Comparison of ENCODE assay signal across 9 cellular contexts in genomic region chr1:37994886-37995566, GRCh38. TPM values are rescaled to one million over a fixed set of nuclear protein-coding genes. Genes with fewer than 3 reads are reported as not detected.
DNase-seq lines count a peak whose midpoint lies in the region; ATAC-seq, FAIRE-seq and TF ChIP-seq lines count a peak whose summit lies in the region.
"Had no signal": no experiment of that assay in that cellular context is flagged by ENCODE, and none has a peak within 500 bp of the region (broad histone marks: within the 10 kb centered on the region; RNA-seq: fewer than 3 reads in every experiment).

No MANE protein-coding gene starts in this region.

- peak overlapping the region; percentile 31 for H3K4me2 ChIP-seq in H9 (ENCODE audit: insufficient read depth, insufficient read length, low read length)

- no peak for FAIRE-seq in H54 (lab: Jason Lieb, UNC)

- no peak overlapping the region for H2BK12ac ChIP-seq in H9 (ENCODE audit: insufficient read length, low read depth, low read length)

- H3K9me3 ChIP-seq in H9 (ENCODE audit: control insufficient read depth, low read depth, low read length) (no peaks in the 10 kb centered on the region), gastrocnemius medialis (no peaks in the 10 kb centered on the region)

- H3K9ac ChIP-seq in H9 (ENCODE audit: extremely low read depth, insufficient read length, low read length): peak overlapping the region; percentile 52

- no peak for DNase-seq in H9
- no peak for DNase-seq in T-cell
- DNase-seq in fibroblast of mammary gland (ENCODE audit: low read depth): no peak
- DNase-seq in gastrocnemius medialis: no peak
- DNase-seq in C1 segment of cervical spinal cord (lab: John Stamatoyannopoulos, UW): no peak
- DNase-seq in H54 (ENCODE audit: insufficient read length, low spot score): no peak
- DNase-seq: stimulated activated CD4-positive, alpha-beta T cell treated with anti-CD3 and anti-CD28 coated beads, Interleukin-2, amount 100 ng/mL, for 48 hours had no signal

- no peak overlapping the region; the same call in 1 of the 2 replicates for H3K4ac ChIP-seq in H9 (ENCODE audit: low read depth, low read length)

- H2AK5ac ChIP-seq in H9 (ENCODE audit: insufficient read length, low read length): no peak overlapping the region

- H3T11ph ChIP-seq in H9 (ENCODE audit: low read length): no peak overlapping the region

- no peak overlapping the region for H2BK120ac ChIP-seq in H9 (ENCODE audit: low read depth, low read length, poor library complexity, severe bottlenecking)

- H4K5ac ChIP-seq in H9 (ENCODE audit: insufficient read length, low read depth, low read length): peak overlapping the region; percentile 76

- TF ChIP-seq CTCF in H9 (conservative IDR thresholded peaks at IDR 0.05) (no peak), fibroblast of mammary gland (conservative IDR thresholded peaks at IDR 0.05; ENCODE audit: control insufficient read depth, insufficient read depth, low read depth, low read length) (no peak), gastrocnemius medialis (IDR thresholded peaks at IDR 0.05 in 4 of 5, conservative IDR thresholded peaks at IDR 0.05 in 1 of 5) (no peak)

- H3K4me1 ChIP-seq in H9 (ENCODE audit: insufficient read depth, low read length) (peaks cover 17% of the 10 kb centered on the region), gastrocnemius medialis (peaks cover 31 to 51% of the 10 kb centered on the region in 2 donors)

- H4K91ac ChIP-seq in H9 (ENCODE audit: insufficient read length, low read depth, low read length): no peak overlapping the region

- H3K27me3 ChIP-seq in H9 (ENCODE audit: insufficient read depth, low read length) (no peaks in the 10 kb centered on the region), gastrocnemius medialis (no peaks in the 10 kb centered on the region)

- H4K20me1 ChIP-seq in H9 (ENCODE audit: control insufficient read depth, insufficient read depth, insufficient read length): no peaks in the 10 kb centered on the region

- peak overlapping the region; percentile 20 for H3K27ac ChIP-seq in H9 (ENCODE audit: insufficient read length, low read depth, low read length)
- H3K27ac ChIP-seq in gastrocnemius medialis: peak overlapping the region; percentile 94 to 100 (median 98)

- H3K9me3 Mint-ChIP-seq in H9: no peaks in the 10 kb centered on the region; a peak in 1 of 5 replicates
- no peaks in the 10 kb centered on the region for H3K9me3 Mint-ChIP-seq in T-cell

- H3K27me3 Mint-ChIP-seq in H9 (ENCODE audit: low read depth) (no peaks in the 10 kb centered on the region), T-cell (no peaks in the 10 kb centered on the region)

- TF ChIP-seq POLR2A in gastrocnemius medialis (IDR thresholded peaks at IDR 0.05) (no peak), H54 (IDR thresholded peaks at IDR 0.05; ENCODE audit: low read depth, low read length) (no peak)

- H2AFZ ChIP-seq in H9 (ENCODE audit: low read length): no peak overlapping the region

- 0 out of 2 replicates have a peak overlapping the region, but pooled peaks have one; percentile 32 for H2BK15ac ChIP-seq in H9 (ENCODE audit: low read depth, low read length)

- H3K23me2 ChIP-seq in H9 (ENCODE audit: insufficient read length, low read depth, low read length, poor library complexity, severe bottlenecking): peaks cover 13% of the 10 kb centered on the region

- no peak overlapping the region for H3K23ac ChIP-seq in H9 (ENCODE audit: insufficient read length, low read depth, low read length)

- CTCF ChIA-PET in T-cell (lab: Charles Lee): interaction anchor here in 1 of 2 donors (0.7 kb wide), 1 partner anchor 61 kb away, joined by 3 read pairs; no protein-coding TSS in a partner anchor

- ATAC-seq in T-cell (replicated peaks in 1 of 4) (peak in 1 of 4 experiments; percentile 41), gastrocnemius medialis (no peak), GM21723 (IDR thresholded peaks at IDR 0.05; ENCODE audit: unreplicated experiment) (no peak), HG02610 (IDR thresholded peaks at IDR 0.05; ENCODE audit: unreplicated experiment) (no peak)

- WGBS in H9 (ENCODE audit: extremely low coverage, insufficient read length, low lambda C conversion rate): no CpG with 5 or more reads among the region's 11 CpGs

- H3K4me1 Mint-ChIP-seq in H9 (peaks cover 23 to 36% of the 10 kb centered on the region in 2 experiments), T-cell (peaks cover 19 to 39% (median 39%) of the 10 kb centered on the region in 3 donors)

- peak overlapping the region; percentile 73 for H3K14ac ChIP-seq in H9 (ENCODE audit: insufficient read depth, low read length)

- no peaks in the 10 kb centered on the region for H3K79me1 ChIP-seq in H9 (ENCODE audit: insufficient read depth, low read depth, low read length, poor library complexity, severe bottlenecking)

- H3K4me3 ChIP-seq in fibroblast of mammary gland (ENCODE audit: control insufficient read depth, low read depth, low read length) (peak overlapping the region; percentile 40), gastrocnemius medialis (peak overlapping the region in 1 of 4 donors; percentile 37)

- H3K36me3 Mint-ChIP-seq in H9 (ENCODE audit: insufficient read depth in 1 of 3, low read depth in 3 of 3) (peaks cover 16 to 35% (median 32%) of the 10 kb centered on the region in 3 experiments), T-cell (no peaks in the 10 kb centered on the region)

- peak overlapping the region; percentile 78 for H3K18ac ChIP-seq in H9 (ENCODE audit: insufficient read length, low read depth, low read length)

- peak overlapping the region; percentile 65 to 73 for H3K4me3 Mint-ChIP-seq in H9
- peak overlapping the region; percentile 56 to 76 (median 68) for H3K4me3 Mint-ChIP-seq in T-cell

- H3K27ac Mint-ChIP-seq in H9 (peak overlapping the region; percentile 41 to 80 (median 73)), T-cell (peak overlapping the region; percentile 87 to 94)

- in situ Hi-C loops in gastrocnemius medialis (cut with MboI; ENCODE audit: low sequenced_read_pairs in 4 of 4): no loop called here

- H2BK5ac ChIP-seq in H9 (ENCODE audit: insufficient read length, low read length): peak overlapping the region; percentile 83

- H3K79me2 ChIP-seq in H9 (ENCODE audit: insufficient read depth, low read length): no peaks in the 10 kb centered on the region

- intact Hi-C loops in gastrocnemius medialis (cut with DNase I; ENCODE audit: low total_unique reads): loop anchor here (5.0 kb wide), 1 partner anchor 103 kb away; no protein-coding TSS in a partner anchor

- peak overlapping the region; percentile 72 for H4K8ac ChIP-seq in H9 (replicated peaks; ENCODE audit: insufficient read length, low read depth, low read length)

- no peak overlapping the region for H2BK20ac ChIP-seq in H9 (ENCODE audit: low read depth, low read length, poor library complexity, severe bottlenecking)

- no peak overlapping the region for H3K56ac ChIP-seq in H9 (ENCODE audit: insufficient read length, low read depth, low read length)

- POLR2A ChIA-PET in T-cell (lab: Charles Lee): interaction anchor here in 1 of 2 donors (0.5 kb wide), 1 partner anchor 16 kb away, joined by 3 read pairs; no protein-coding TSS in a partner anchor

- H3K36me3 ChIP-seq in gastrocnemius medialis: peaks cover 0 to 24% of the 10 kb centered on the region in 2 donors

RNA-seq across cellular contexts. Expression of gene SF3A3, which starts 5.2 kb away (rescaled TPM):
- total RNA-seq in H9 (2021) (143 and 144 TPM in 2 replicates), T-cell (10 to 100 TPM; 45.2 to 69.9 (median 53.0) TPM), gastrocnemius medialis (10 to 100 TPM; 23.0 to 41.4 (median 34.8) TPM)

RNA-seq across cellular contexts. Expression of gene FHL3, which starts 10.3 kb away (rescaled TPM):
- total RNA-seq in H9 (2021): 32.8 and 34.2 TPM in 2 replicates
- total RNA-seq in T-cell: 10 to 100 TPM in 2 of 5 donors, 1 to 10 TPM in 3; 4.1 to 19.3 (median 8.1) TPM
- 1,000 to 10,000 TPM in 2 of 4 donors, 100 to 1,000 TPM in 2; 725 to 1,282 (median 1,051) TPM for total RNA-seq in gastrocnemius medialis

RNA-seq across cellular contexts. Expression of gene UTP11, which starts 17.5 kb away (rescaled TPM):
- 52.4 and 63.1 TPM in 2 replicates for total RNA-seq in H9 (2021)
- 10 to 100 TPM in 3 of 5 donors, 1 to 10 TPM in 2; 8.5 to 18.3 (median 15.9) TPM for total RNA-seq in T-cell
- total RNA-seq in gastrocnemius medialis: 100 to 1,000 TPM; 141 to 206 (median 186) TPM

RNA-seq across cellular contexts. Expression of gene INPP5B, which starts 48.2 kb away (rescaled TPM):
- total RNA-seq in H9 (2021) (28.2 and 28.8 TPM in 2 replicates), T-cell (10 to 100 TPM; 27.9 to 35.8 (median 30.9) TPM), gastrocnemius medialis (10 to 100 TPM in 2 of 4 donors, 1 to 10 TPM in 2; 6.8 to 13.4 (median 10.1) TPM)

RNA-seq across cellular contexts. Expression of gene POU3F1, which starts 51.6 kb away (rescaled TPM):
- total RNA-seq in H9 (2021): 5.8 and 7.0 TPM in 2 replicates
- total RNA-seq in T-cell: under 1 TPM; 0.28 to 0.72 (median 0.64) TPM
- 1 to 10 TPM in 1 of 4 donors, under 1 TPM in 3; 0.13 to 2.3 (median 0.69) TPM for total RNA-seq in gastrocnemius medialis

Comparison
In these comparisons a context has a peak if more than half of its experiments do, and no peak if none do; other contexts are left out.
1. RNA of gene FHL3, which starts 10.3 kb away (total RNA-seq): 725 to 1,282 TPM in gastrocnemius medialis; 32.8 to 34.2 TPM in H9 and 4.1 to 19.3 TPM in T-cell; every median in the first group is over 10 times any median in the second.